ENCODE assay signal across 8 cellular contexts in the genomic region with DNA sequence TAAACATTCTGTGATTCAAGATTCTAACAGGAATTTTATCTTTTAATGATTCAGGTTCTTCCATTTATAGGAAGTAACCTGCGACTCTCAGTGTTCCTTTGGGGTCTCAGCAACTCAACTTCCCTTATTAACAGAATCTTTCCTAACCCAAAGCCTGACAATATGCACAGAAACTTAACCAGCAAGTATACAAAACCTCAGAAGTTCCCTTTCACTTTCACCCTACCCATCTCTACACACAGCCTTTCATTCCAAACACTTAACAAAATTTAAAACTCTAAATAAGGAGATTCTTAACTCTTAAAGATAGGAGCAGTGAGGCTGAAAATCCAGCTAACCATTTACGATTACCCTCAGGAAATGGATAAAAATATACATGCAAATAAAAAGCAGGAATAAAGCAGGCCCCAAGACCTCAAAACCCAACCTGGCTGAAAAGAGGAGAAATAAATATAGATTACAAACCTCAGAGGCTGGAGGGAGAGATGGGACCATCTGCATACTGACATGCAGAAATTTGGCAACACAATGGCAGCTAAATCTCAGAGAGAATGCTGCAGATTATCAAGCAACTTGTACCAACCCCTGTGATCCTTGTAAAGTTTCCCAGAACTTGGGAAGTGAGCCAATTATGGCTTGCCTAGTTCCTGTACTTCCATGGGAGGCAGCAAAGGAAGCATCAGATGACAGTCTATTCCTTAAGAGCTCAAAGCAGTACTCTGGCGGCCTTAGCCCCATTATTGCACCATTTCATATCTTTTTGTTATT.
DNase-seq lines count a peak whose midpoint lies in the region; ATAC-seq and TF ChIP-seq lines count a peak whose summit lies in the region.

No MANE protein-coding gene starts in this region.

- no peaks in the 10 kb centered on the region for H3K27me3 Mint-ChIP-seq in MCF 10A (ENCODE audit: insufficient read depth, unreplicated experiment)

- peaks cover 0 to 12% of the 10 kb centered on the region in 2 donors for H3K27me3 ChIP-seq in breast epithelium

- no peak for TF ChIP-seq POLR2A in breast epithelium (IDR thresholded peaks at IDR 0.05)

- no peaks in the 10 kb centered on the region for H3K36me3 Mint-ChIP-seq in MCF 10A (ENCODE audit: insufficient read depth, unreplicated experiment)

- no peak overlapping the region for H3K4me3 Mint-ChIP-seq in MCF 10A (ENCODE audit: unreplicated experiment)

- peaks cover 11% of the 10 kb centered on the region for H3K4me1 Mint-ChIP-seq in MCF 10A (ENCODE audit: insufficient read depth, unreplicated experiment)

- no peaks in the 10 kb centered on the region for H3K36me3 ChIP-seq in breast epithelium

- no TSS peak for BruUV-seq in MCF 10A (replicated peaks; lab: Mats Ljungman, UMichigan)

- TF ChIP-seq CTCF in MCF 10A (IDR thresholded peaks at IDR 0.05; ENCODE audit: unreplicated experiment) (no peak), breast epithelium (IDR thresholded peaks at IDR 0.05) (no peak)

- DNase-seq in MCF 10A (ENCODE audit: unreplicated experiment): peak; percentile 81
- DNase-seq in breast epithelium (ENCODE audit: low spot score in 2 of 2): no peak
- DNase-seq in RPMI7951 (ENCODE audit: low read depth): peak; percentile 68
- DNase-seq in left cardiac atrium: no peak
- DNase-seq in OCI-M2 (lab: John Stamatoyannopoulos, UW; ENCODE audit: unreplicated experiment): no peak
- DNase-seq in stimulated activated CD4-positive, alpha-beta T cell treated with anti-CD3 and anti-CD28 coated beads, Interleukin-2, amount 100 ng/mL, for 48 hours: no peak
- DNase-seq in substantia nigra (lab: John Stamatoyannopoulos, UW): no peak

- no peak overlapping the region for H3K4me3 ChIP-seq in breast epithelium

- H3K27ac ChIP-seq in breast epithelium (no peak overlapping the region), substantia nigra (ENCODE audit: low read depth, low read length, poor library complexity, severe bottlenecking) (no peak overlapping the region)

- no peaks in the 10 kb centered on the region for H3K9me3 ChIP-seq in breast epithelium

- no peaks in the 10 kb centered on the region for H3K4me1 ChIP-seq in breast epithelium

- no peaks in the 10 kb centered on the region for H3K9me3 Mint-ChIP-seq in MCF 10A (ENCODE audit: unreplicated experiment)

- POLR2A ChIA-PET in MCF 10A (lab: Yijun Ruan, JAX): interaction anchor here (0.6 to 1.5 kb wide), 4 partner anchors 29 to 491 kb away, joined by 3 to 6 read pairs (median 4); a partner anchor contains a TSS

- H3K27ac Mint-ChIP-seq in MCF 10A (ENCODE audit: low read depth, unreplicated experiment): no peak overlapping the region

- intact Hi-C loops in MCF 10A (cut with micrococcal nuclease) (loop anchor here (2.0 kb wide), 1 partner anchor 99 kb away; no protein-coding TSS in a partner anchor), breast epithelium (cut with DNase I; ENCODE audit: low total_unique reads) (no loop called here), left cardiac atrium (cut with DNase I) (no loop called here)

- ATAC-seq in HG03025 (IDR thresholded peaks at IDR 0.05; ENCODE audit: low FRiP score, unreplicated experiment) (peak; percentile 51), left cardiac atrium (peak; percentile 54 to 59)

- CTCF ChIA-PET in MCF 10A (lab: Yijun Ruan, JAX): interaction anchor here (0.7 to 0.8 kb wide), 2 partner anchors 67 to 225 kb away, joined by 3 to 4 read pairs; no protein-coding TSS in a partner anchor

Comparison
In these comparisons a context has a peak if more than half of its experiments do, and no peak if none do; other contexts are left out.
1. DNase-seq: peak in MCF 10A (single experiment) and RPMI7951 (single experiment); none in breast epithelium (0 of 2), left cardiac atrium (single experiment), OCI-M2 (single experiment), stimulated activated CD4-positive, alpha-beta T cell treated with anti-CD3 and anti-CD28 coated beads, Interleukin-2, amount 100 ng/mL, for 48 hours (0 of 2) and substantia nigra (0 of 49).